Comparison of ENCODE assay signal across 1 cellular context in genomic region chr10:133359554-133359971, GRCh38.
A peak's percentile ranks its signal among the peaks of the same experiment; 100 is the strongest.
TF ChIP-seq lines count a peak whose summit lies in the region.

No MANE protein-coding gene starts in this region.

TF ChIP-seq in HepG2, 621 proteins besides CTCF, POLR2A, EP300 and RAD21 (continued from another document):
- TF ChIP-seq SMC3 (IDR thresholded peaks at IDR 0.05; ENCODE audit: low read length) (no peak), ZNF292 (CRISPR knock-in tag; IDR thresholded peaks at IDR 0.05; ENCODE audit: borderline replicate concordance, low read depth) (no peak), ZNF782 (CRISPR knock-in tag; IDR thresholded peaks at IDR 0.05; ENCODE audit: borderline replicate concordance) (no peak), IRF9 (CRISPR knock-in tag; IDR thresholded peaks at IDR 0.05; ENCODE audit: borderline replicate concordance) (0 out of 2 replicates have a peak, but pooled peaks have one; percentile 38), NR2F6 (IDR thresholded peaks at IDR 0.05) (peak; percentile 83), NR2F6 (CRISPR knock-in tag; IDR thresholded peaks at IDR 0.05) (peak; percentile 57), IRX3 (CRISPR knock-in tag; IDR thresholded peaks at IDR 0.05; ENCODE audit: borderline replicate concordance, low read depth) (no peak), SKI (IDR thresholded peaks at IDR 0.05; ENCODE audit: partially characterized antibody) (no peak), RXRB (CRISPR knock-in tag; IDR thresholded peaks at IDR 0.05; ENCODE audit: borderline replicate concordance) (peak; percentile 76; the same call in 1 of the 2 replicates), HNF1B (CRISPR knock-in tag; IDR thresholded peaks at IDR 0.05) (peak; percentile 14; the same call in 1 of the 2 replicates), ZNF704 (CRISPR knock-in tag; IDR thresholded peaks at IDR 0.05; ENCODE audit: borderline replicate concordance) (no peak), NRL (CRISPR knock-in tag; IDR thresholded peaks at IDR 0.05; ENCODE audit: borderline replicate concordance) (peak; percentile 43; the same call in 1 of the 2 replicates), ZFP36 (IDR thresholded peaks at IDR 0.05; ENCODE audit: borderline replicate concordance, low read depth, low read length, partially characterized antibody) (no peak), MLLT10 (CRISPR knock-in tag; IDR thresholded peaks at IDR 0.05) (no peak), ZSCAN29 (CRISPR knock-in tag; conservative IDR thresholded peaks at IDR 0.05) (0 out of 2 replicates have a peak, but pooled peaks have one; percentile 33), ZSCAN21 (CRISPR knock-in tag; IDR thresholded peaks at IDR 0.05; ENCODE audit: borderline replicate concordance) (no peak), NR2F1 (CRISPR knock-in tag; IDR thresholded peaks at IDR 0.05) (peak; percentile 54 to 62; a peak in 3 of 4 replicates), HNF4G (IDR thresholded peaks at IDR 0.05; ENCODE audit: borderline replicate concordance, low read depth, low read length) (peak; percentile 77), HNF4G (CRISPR knock-in tag; IDR thresholded peaks at IDR 0.05; ENCODE audit: borderline replicate concordance, low read depth) (no peak), RARA (CRISPR knock-in tag; IDR thresholded peaks at IDR 0.05) (no peak), DRAP1 (CRISPR knock-in tag; IDR thresholded peaks at IDR 0.05) (peak; percentile 29; the same call in 1 of the 2 replicates), ZNF350 (CRISPR knock-in tag; IDR thresholded peaks at IDR 0.05; ENCODE audit: borderline replicate concordance, low read depth) (peak; percentile 31; the same call in 1 of the 2 replicates), SMARCC2 (IDR thresholded peaks at IDR 0.05) (no peak), SP4 (CRISPR knock-in tag; IDR thresholded peaks at IDR 0.05) (peak; percentile 57; the same call in 1 of the 2 replicates), HOXA7 (CRISPR knock-in tag; IDR thresholded peaks at IDR 0.05) (no peak), FOSL2 (CRISPR knock-in tag; IDR thresholded peaks at IDR 0.05) (no peak), ZNF557 (CRISPR knock-in tag; IDR thresholded peaks at IDR 0.05) (peak; percentile 69; the same call in 1 of the 2 replicates), SALL1 (CRISPR knock-in tag; IDR thresholded peaks at IDR 0.05) (0 out of 2 replicates have a peak, but pooled peaks have one; percentile 42), NR2C2 (CRISPR knock-in tag; IDR thresholded peaks at IDR 0.05; ENCODE audit: borderline replicate concordance) (0 out of 2 replicates have a peak, but pooled peaks have one; percentile 15), MYC (CRISPR knock-in tag; IDR thresholded peaks at IDR 0.05; ENCODE audit: borderline replicate concordance) (0 out of 2 replicates have a peak, but pooled peaks have one; percentile 16), MYNN (CRISPR knock-in tag; IDR thresholded peaks at IDR 0.05; ENCODE audit: low read depth) (0 out of 2 replicates have a peak, but pooled peaks have one; percentile 58), FUBP1 (CRISPR knock-in tag; IDR thresholded peaks at IDR 0.05; ENCODE audit: borderline replicate concordance) (no peak), SOX6 (IDR thresholded peaks at IDR 0.05) (no peak), SOX6 (CRISPR knock-in tag; IDR thresholded peaks at IDR 0.05) (peak; percentile 87), SIN3A (IDR thresholded peaks at IDR 0.05; ENCODE audit: borderline replicate concordance, low read depth, low read length) (no peak)
